ENCODE assay signal across 15 cellular contexts in genomic region chr4:73929285-73929684, GRCh38.
A peak's percentile ranks its signal among the peaks of the same experiment; 100 is the strongest.
DNase-seq lines count a peak whose midpoint lies in the region; ATAC-seq and TF ChIP-seq lines count a peak whose summit lies in the region.
"Had no signal": no experiment of that assay in that cellular context is flagged by ENCODE, and none has a peak within 500 bp of the region (broad histone marks: within the 10 kb centered on the region; RNA-seq: fewer than 3 reads in every experiment).

No MANE protein-coding gene starts in this region.

- H3K4me3 ChIP-seq in RWPE2 (ENCODE audit: severe bottlenecking): no peak overlapping the region
- H3K4me3 ChIP-seq: BLaER1 treated with 17β-estradiol and CSF1 and Interleukin-3, amounts not matched to agents 10 nM and 100 nM had no signal

- no peak for TF ChIP-seq CTCF in RWPE2 (IDR thresholded peaks at IDR 0.05; ENCODE audit: poor library complexity, severe bottlenecking)

- no peaks in the 10 kb centered on the region for H3K27me3 ChIP-seq in RWPE2 (ENCODE audit: insufficient read depth, poor library complexity, severe bottlenecking)
- H3K27me3 ChIP-seq: BLaER1 treated with 17β-estradiol and CSF1 and Interleukin-3, amounts not matched to agents 10 nM and 100 nM had no signal

- DNase-seq in EH (ENCODE audit: low read depth) (peak; percentile 13), RWPE2 (ENCODE audit: low spot score) (no peak), epithelial cell of prostate (ENCODE audit: low read depth, low spot score) (peak; percentile 31), kidney tubule cell (ENCODE audit: low spot score) (peak; percentile 26), T-helper 1 cell (no peak), OCI-M1 (lab: John Stamatoyannopoulos, UW) (no peak)
- DNase-seq: Calu3; CD8-positive, alpha-beta T cell; DMS 273 treated with DMSO at 0.1 percent for 48 hours; DMS53; DND-41; GDM1; H9 had no signal

- no peaks in the 10 kb centered on the region for H3K36me3 ChIP-seq in RWPE2 (ENCODE audit: low read depth)
- H3K36me3 ChIP-seq: BLaER1 treated with 17β-estradiol and CSF1 and Interleukin-3, amounts not matched to agents 10 nM and 100 nM had no signal

- no peaks in the 10 kb centered on the region for H3K4me1 ChIP-seq in RWPE2 (ENCODE audit: insufficient read depth, poor library complexity, severe bottlenecking)
- H3K4me1 ChIP-seq: BLaER1 treated with 17β-estradiol and CSF1 and Interleukin-3, amounts not matched to agents 10 nM and 100 nM had no signal

- H3K27ac ChIP-seq in RWPE2 (ENCODE audit: poor library complexity, severe bottlenecking) (no peak overlapping the region), epithelial cell of prostate (peak overlapping the region; percentile 54)
- H3K27ac ChIP-seq: BLaER1 treated with 17β-estradiol and CSF1 and Interleukin-3, amounts not matched to agents 10 nM and 100 nM had no signal

- no peak for TF ChIP-seq POLR2A in GM18505 (IDR thresholded peaks at IDR 0.05; ENCODE audit: borderline replicate concordance, extremely low read depth, insufficient read depth, insufficient read length)

- ATAC-seq in RWPE2 (ENCODE audit: low read depth): peak; percentile 41; the same call in 1 of the 3 replicates
- ATAC-seq in GM18505 (IDR thresholded peaks at IDR 0.05; ENCODE audit: unreplicated experiment): no peak
- ATAC-seq: CD8-positive, alpha-beta T cell had no signal

- no peaks in the 10 kb centered on the region for H3K9me3 ChIP-seq in RWPE2 (ENCODE audit: severe bottlenecking)

Comparison
In these comparisons a context has a peak if more than half of its experiments do, and no peak if none do; other contexts are left out.
1. DNase-seq: peak in EH (single experiment), epithelial cell of prostate (single experiment) and kidney tubule cell (single experiment); none in RWPE2 (single experiment), T-helper 1 cell (0 of 5) and OCI-M1 (single experiment).